29 cellular contexts compared by ENCODE assay signal in genomic region chr15:40429068-40429707, GRCh38.
"Had no signal": no experiment of that assay in that cellular context is flagged by ENCODE, and none has a peak within 500 bp of the region (broad histone marks: within the 10 kb centered on the region; RNA-seq: fewer than 3 reads in every experiment).

No MANE protein-coding gene starts in this region.

- H3K27me3 Mint-ChIP-seq: activated CD8-positive, alpha-beta T cell treated with anti-CD3 and anti-CD28 coated beads for 36 hours had no signal

- H2AFZ ChIP-seq: PC-9 had no signal

- H3K4me1 Mint-ChIP-seq: activated CD4-positive, alpha-beta T cell treated with anti-CD3 and anti-CD28 coated beads, Interleukin-2, amount 10 ng/mL, durations not matched to agents 24 days and 14 days had no signal

- H3K4me2 ChIP-seq: PC-9 had no signal

- DNase-seq: activated CD4-positive, alpha-beta T cell treated with anti-CD3 and anti-CD28 coated beads, Interleukin-2, amount 10 ng/mL, durations not matched to agents 24 days and 14 days; activated CD4-positive, alpha-beta T cell treated with anti-CD3 and anti-CD28 coated beads, Interleukin-2, amount 50 U/mL, for 4 hours; activated CD8-positive, alpha-beta T cell treated with anti-CD3 and anti-CD28 coated beads for 36 hours; activated gamma-delta T cell treated with Interleukin-2 at 50 U/mL for 16 hours; activated naive CD4-positive, alpha-beta T cell treated with anti-CD3 and anti-CD28 coated beads for 36 hours; activated T-cell treated with anti-CD3 and anti-CD28 coated beads, Interleukin-2, amount 50 U/mL, for 1 hour; anterior cingulate cortex; cerebellar nuclear complex; Karpas-422; NCI-H1105; NCI-H1436; NCI-H1694; NCI-H1930; NCI-H2081 treated with DMSO at 0.1 percent for 48 hours; NCI-H226; NCI-H446 treated with DMSO at 0.1 percent for 48 hours; NCI-H524; NCI-H748 treated with DMSO at 0.1 percent for 48 hours; PC-9; SW 1271; T1000; WERI-Rb-1 had no signal

- H3K27ac Mint-ChIP-seq: activated CD4-positive, alpha-beta T cell treated with anti-CD3 and anti-CD28 coated beads, Interleukin-2, amount 10 ng/mL, durations not matched to agents 24 days and 14 days; activated CD8-positive, alpha-beta T cell treated with anti-CD3 and anti-CD28 coated beads for 36 hours; activated naive CD4-positive, alpha-beta T cell treated with anti-CD3 and anti-CD28 coated beads for 36 hours; activated naive CD4-positive, alpha-beta T cell treated with anti-CD3 and anti-CD28 coated beads, Interleukin-2, amount 50 U/mL, for 72 hours; activated T-helper 1 cell treated with anti-CD3 and anti-CD28 coated beads, Interleukin-12 subunit alpha, Interleukin-12 subunit beta, Interleukin-2, Interleukin-4 antibody, amounts not matched to agents 30 ng/mL and 10 ng/mL and 1 ng/mL, durations not matched to agents 14 hours and 24 hours and 36 hours; brain had no signal

- H3K4me3 Mint-ChIP-seq: activated CD4-positive, alpha-beta T cell treated with anti-CD3 and anti-CD28 coated beads, Interleukin-2, amount 10 ng/mL, durations not matched to agents 24 days and 14 days; activated CD8-positive, alpha-beta T cell treated with anti-CD3 and anti-CD28 coated beads for 36 hours; activated naive CD4-positive, alpha-beta T cell treated with anti-CD3 and anti-CD28 coated beads for 36 hours; activated T-helper 1 cell treated with anti-CD3 and anti-CD28 coated beads, Interleukin-12 subunit alpha, Interleukin-12 subunit beta, Interleukin-2, Interleukin-4 antibody, amounts not matched to agents 30 ng/mL and 10 ng/mL and 1 ng/mL, durations not matched to agents 14 hours and 24 hours and 36 hours; brain had no signal

- ATAC-seq: activated CD8-positive, alpha-beta T cell treated with anti-CD3 and anti-CD28 coated beads for 36 hours; activated naive CD4-positive, alpha-beta T cell treated with anti-CD3 and anti-CD28 coated beads, Interleukin-2, amount 50 U/mL, for 72 hours; Right ventricle myocardium inferior had no signal

- H3K36me3 Mint-ChIP-seq: activated naive CD4-positive, alpha-beta T cell treated with anti-CD3 and anti-CD28 coated beads, Interleukin-2, amount 50 U/mL, for 72 hours; brain had no signal

- H3K9me3 Mint-ChIP-seq: activated CD4-positive, alpha-beta T cell treated with anti-CD3 and anti-CD28 coated beads, Interleukin-2, amount 10 ng/mL, durations not matched to agents 24 days and 14 days; activated CD8-positive, alpha-beta T cell treated with anti-CD3 and anti-CD28 coated beads for 36 hours; activated naive CD4-positive, alpha-beta T cell treated with anti-CD3 and anti-CD28 coated beads for 36 hours; activated naive CD4-positive, alpha-beta T cell treated with anti-CD3 and anti-CD28 coated beads, Interleukin-2, amount 50 U/mL, for 72 hours; activated T-helper 1 cell treated with anti-CD3 and anti-CD28 coated beads, Interleukin-12 subunit alpha, Interleukin-12 subunit beta, Interleukin-2, Interleukin-4 antibody, amounts not matched to agents 30 ng/mL and 10 ng/mL and 1 ng/mL, durations not matched to agents 14 hours and 24 hours and 36 hours; brain had no signal

- H3K36me3 ChIP-seq: WERI-Rb-1 had no signal

- H3K27ac ChIP-seq: PC-9, RWPE1, WERI-Rb-1 had no signal

- FAIRE-seq: bronchial epithelial cell, RCC 7860 had no signal

- H3K4me3 ChIP-seq: PC-9 had no signal
